Comparison of ENCODE assay signal across 26 cellular contexts in genomic region chr20:53352727-53353440, GRCh38.
"Had no signal": no experiment of that assay in that cellular context is flagged by ENCODE, and none has a peak within 500 bp of the region (broad histone marks: within the 10 kb centered on the region; RNA-seq: fewer than 3 reads in every experiment).

No MANE protein-coding gene starts in this region.

- H3K9me3 ChIP-seq: colonic mucosa, prostate gland, thoracic aorta, uterus had no signal

- H3K4me3 Mint-ChIP-seq: dendritic cell treated with granulocyte-macrophage colony-stimulating factor and Interleukin-4, amounts not matched to agents 40 ng/mL and 50 ng/mL, for 4 days; endodermal cell; naive thymus-derived CD8-positive, alpha-beta T cell; nephron progenitor cell; stimulated activated memory B cell treated with anti-CD40 and anti-IgM and Interleukin-4, amounts not matched to agents 10 μg/mL and 1 μg/mL and 100 μg/mL, for 72 hours had no signal

- H3K4me3 ChIP-seq: colonic mucosa, heart right ventricle, left lung, prostate gland, right atrium auricular region, thoracic aorta, tibial nerve, upper lobe of right lung, uterus had no signal

- H3K27ac ChIP-seq: colonic mucosa, epithelial cell of prostate, heart right ventricle, left lung, prostate gland, right atrium auricular region, thoracic aorta, tibial nerve, upper lobe of right lung, uterus had no signal

- H3K27me3 Mint-ChIP-seq: dendritic cell treated with granulocyte-macrophage colony-stimulating factor and Interleukin-4, amounts not matched to agents 40 ng/mL and 50 ng/mL, for 4 days had no signal

- DNase-seq: colonic mucosa; effector CD8-positive, alpha-beta T cell; endodermal cell; foreskin melanocyte; glutamatergic neuron; heart right ventricle; hippocampal formation; left cardiac atrium; left lung; naive thymus-derived CD8-positive, alpha-beta T cell; nephron progenitor cell; nucleus accumbens; stimulated activated CD4-positive, alpha-beta T cell treated with anti-CD3 and anti-CD28 coated beads, Interleukin-2, amount 100 ng/mL, for 24 hours; stimulated activated CD4-positive, alpha-beta T cell treated with anti-CD3 and anti-CD28 coated beads, Interleukin-4, amount 100 ng/mL, for 24 hours; stimulated activated naive CD8-positive, alpha-beta T cell treated with anti-CD3 and anti-CD28 coated beads, Interleukin-15, Interleukin-2, amounts not matched to agents 100 U/mL and 50 U/mL, for 24 hours; upper lobe of right lung; uterus had no signal

- ATAC-seq: esophagus mucosa; heart right ventricle; left cardiac atrium; left lung; naive thymus-derived CD8-positive, alpha-beta T cell; sciatic nerve; stimulated activated memory B cell treated with anti-CD40 and anti-IgM and Interleukin-4, amounts not matched to agents 10 μg/mL and 1 μg/mL and 100 μg/mL, for 72 hours; stimulated activated naive CD8-positive, alpha-beta T cell treated with anti-CD3 and anti-CD28 coated beads, Interleukin-15, Interleukin-2, amounts not matched to agents 100 U/mL and 50 U/mL, for 24 hours; upper lobe of right lung had no signal

- H3K27me3 ChIP-seq: colonic mucosa, left lung, right atrium auricular region, tibial nerve, upper lobe of right lung, uterus had no signal

- H3K4me1 ChIP-seq: colonic mucosa, heart right ventricle, left lung, prostate gland, right atrium auricular region, tibial nerve, upper lobe of right lung, uterus had no signal

- H3K36me3 ChIP-seq: colonic mucosa, heart right ventricle, left lung, prostate gland, right atrium auricular region, thoracic aorta, tibial nerve, upper lobe of right lung, uterus had no signal

- H3K4me1 Mint-ChIP-seq: endodermal cell; naive thymus-derived CD8-positive, alpha-beta T cell; nephron progenitor cell; stimulated activated memory B cell treated with anti-CD40 and anti-IgM and Interleukin-4, amounts not matched to agents 10 μg/mL and 1 μg/mL and 100 μg/mL, for 72 hours had no signal

- H3K27ac Mint-ChIP-seq: dendritic cell treated with granulocyte-macrophage colony-stimulating factor and Interleukin-4, amounts not matched to agents 40 ng/mL and 50 ng/mL, for 4 days; endodermal cell; naive thymus-derived CD8-positive, alpha-beta T cell; nephron progenitor cell; stimulated activated memory B cell treated with anti-CD40 and anti-IgM and Interleukin-4, amounts not matched to agents 10 μg/mL and 1 μg/mL and 100 μg/mL, for 72 hours had no signal
